ENCODE assay signal across 23 cellular contexts in genomic region chr17:60970741-60971140, GRCh38.
"Had no signal": no experiment of that assay in that cellular context is flagged by ENCODE, and none has a peak within 500 bp of the region (broad histone marks: within the 10 kb centered on the region; RNA-seq: fewer than 3 reads in every experiment).

No MANE protein-coding gene starts in this region.

- H3K27ac ChIP-seq: colonic mucosa, esophagus muscularis mucosa, foreskin keratinocyte, gastroesophageal sphincter, heart right ventricle, left lung, lower lobe of right lung had no signal

- DNase-seq: colonic mucosa; cortex of kidney; effector memory CD4-positive, alpha-beta T cell; foreskin keratinocyte; glutamatergic neuron; head of caudate nucleus; heart right ventricle; hippocampal formation; left cardiac atrium; left lung; left ventricle myocardium superior; lower lobe of right lung; mesenchymal stem cell; mucosa of descending colon; naive B cell had no signal

- H3K9me3 ChIP-seq: colonic mucosa, mucosa of descending colon had no signal

- H3K4me3 ChIP-seq: colonic mucosa, esophagus muscularis mucosa, gastroesophageal sphincter, heart right ventricle, left lung, lower lobe of right lung, mucosa of descending colon had no signal

- H3K36me3 ChIP-seq: colonic mucosa, esophagus muscularis mucosa, gastroesophageal sphincter, heart right ventricle, left lung, lower lobe of right lung had no signal

- H3K4me3 Mint-ChIP-seq: dendritic cell treated with granulocyte-macrophage colony-stimulating factor and Interleukin-4, amounts not matched to agents 40 ng/mL and 50 ng/mL, for 4 days; mesothelial cell of epicardium; naive B cell had no signal

- H3K4me1 Mint-ChIP-seq: naive B cell had no signal

- H3K27me3 ChIP-seq: colonic mucosa, esophagus muscularis mucosa, foreskin keratinocyte, gastroesophageal sphincter, heart right ventricle, left lung had no signal

- H3K27ac Mint-ChIP-seq: dendritic cell treated with granulocyte-macrophage colony-stimulating factor and Interleukin-4, amounts not matched to agents 40 ng/mL and 50 ng/mL, for 4 days; mesothelial cell of epicardium; naive B cell had no signal

- FAIRE-seq: endothelial cell of umbilical vein, frontal cortex, islet of Langerhans, keratinocyte had no signal

- H3K27me3 Mint-ChIP-seq: dendritic cell treated with granulocyte-macrophage colony-stimulating factor and Interleukin-4, amounts not matched to agents 40 ng/mL and 50 ng/mL, for 4 days had no signal

- H3K4me1 ChIP-seq: colonic mucosa, esophagus muscularis mucosa, foreskin keratinocyte, gastroesophageal sphincter, heart right ventricle, left lung, lower lobe of right lung had no signal

- ATAC-seq: gastroesophageal sphincter, heart right ventricle, left cardiac atrium, left lung, left ventricle myocardium superior, lower lobe of right lung, mucosa of descending colon had no signal
